ENCODE assay signal across 1 cellular context in genomic region chr21:37365657-37366487, GRCh38.
TF ChIP-seq lines count a peak whose summit lies in the region.

No MANE protein-coding gene starts in this region.

TF ChIP-seq in HEK293, 187 proteins besides CTCF, POLR2A, EP300 and RAD21 (continued from another document and continues in another):
- TF ChIP-seq ZNF513 (tag by site-specific recombination; IDR thresholded peaks at IDR 0.05) (no peak; the same call in 1 of the 2 replicates), ZNF639 (tag by site-specific recombination; IDR thresholded peaks at IDR 0.05) (0 out of 2 replicates have a peak, but pooled peaks have one; percentile 36), ZNF48 (tag by site-specific recombination; IDR thresholded peaks at IDR 0.05) (no peak), ZNF239 (tag by site-specific recombination; IDR thresholded peaks at IDR 0.05) (no peak), KLF16 (tag by site-specific recombination; IDR thresholded peaks at IDR 0.05) (peak; percentile 38; the same call in 1 of the 2 replicates), ZNF610 (tag by site-specific recombination; IDR thresholded peaks at IDR 0.05; ENCODE audit: borderline replicate concordance) (0 out of 2 replicates have a peak, but pooled peaks have one; percentile 30), AEBP2 (tag by site-specific recombination; IDR thresholded peaks at IDR 0.05; ENCODE audit: borderline replicate concordance) (no peak), MYNN (tag by site-specific recombination; IDR thresholded peaks at IDR 0.05; ENCODE audit: borderline replicate concordance) (no peak), ZNF704 (tag by site-specific recombination; IDR thresholded peaks at IDR 0.05) (no peak), ZNF518A (tag by site-specific recombination; conservative IDR thresholded peaks at IDR 0.05; ENCODE audit: low read depth) (0 out of 2 replicates have a peak, but pooled peaks have one; percentile 13), ZNF623 (tag by site-specific recombination; IDR thresholded peaks at IDR 0.05) (peak; percentile 34; the same call in 1 of the 2 replicates), YY2 (tag by site-specific recombination; IDR thresholded peaks at IDR 0.05) (no peak), PATZ1 (tag by site-specific recombination; IDR thresholded peaks at IDR 0.05) (peak; percentile 72), SP2 (tag by site-specific recombination; IDR thresholded peaks at IDR 0.05) (no peak), GLI4 (tag by site-specific recombination; IDR thresholded peaks at IDR 0.05) (no peak), REST (tag by site-specific recombination; IDR thresholded peaks at IDR 0.05) (no peak), ZBTB1 (tag by site-specific recombination; IDR thresholded peaks at IDR 0.05) (no peak), ZBTB26 (tag by site-specific recombination; optimal IDR thresholded peaks at IDR 0.05) (peak; percentile 79), ZNF692 (tag by site-specific recombination; IDR thresholded peaks at IDR 0.05) (peak; percentile 75), TCF7L2 (IDR thresholded peaks at IDR 0.05; ENCODE audit: borderline replicate concordance, low read depth, low read length) (no peak), ZNF747 (tag by site-specific recombination; IDR thresholded peaks at IDR 0.05) (no peak), ZNF660 (tag by site-specific recombination; IDR thresholded peaks at IDR 0.05) (peak; percentile 91), ZBTB21 (tag by site-specific recombination; IDR thresholded peaks at IDR 0.05) (no peak), ZSCAN5A (tag by site-specific recombination; IDR thresholded peaks at IDR 0.05) (peak; percentile 90), TRIM28 (IDR thresholded peaks at IDR 0.05; ENCODE audit: borderline replicate concordance, low read length) (no peak), ZBTB8A (tag by site-specific recombination; IDR thresholded peaks at IDR 0.05) (peak; percentile 90)
